ENCODE assay signal across 1 cellular context in genomic region chr19:56403764-56404704, GRCh38.
TF ChIP-seq lines count a peak whose summit lies in the region.

ZNF583 (plus strand) TSS chr19:56404332; CDS start chr19:56407115, 2,783 bp downstream.

TF ChIP-seq in K562, 482 proteins besides CTCF, POLR2A, EP300 and RAD21 (continued from another document and continues in another):
- TF ChIP-seq NR0B1 (IDR thresholded peaks at IDR 0.05; ENCODE audit: partially characterized antibody) (no peak), ZNF140 (CRISPR knock-in tag; IDR thresholded peaks at IDR 0.05) (no peak), FOXK1 (CRISPR knock-in tag; IDR thresholded peaks at IDR 0.05; ENCODE audit: borderline replicate concordance) (no peak), ELF4 (CRISPR knock-in tag; IDR thresholded peaks at IDR 0.05) (no peak), NR3C1 (CRISPR knock-in tag; IDR thresholded peaks at IDR 0.05) (peak; percentile 59; the same call in 1 of the 2 replicates), PCBP1 (IDR thresholded peaks at IDR 0.05; ENCODE audit: low read depth, low read length, poor library complexity, severe bottlenecking) (peak; percentile 49), HDAC8 (tag; IDR thresholded peaks at IDR 0.05) (peak; percentile 40; the same call in 1 of the 2 replicates), FIP1L1 (IDR thresholded peaks at IDR 0.05; ENCODE audit: low read depth, low read length, poor library complexity, severe bottlenecking) (peak; percentile 62), ZNF174 (CRISPR knock-in tag; IDR thresholded peaks at IDR 0.05) (no peak), ETV6 (IDR thresholded peaks at IDR 0.05; ENCODE audit: borderline replicate concordance in 1 of 2, low read depth in 2 of 2, low read length in 1 of 2) (no peak), ETV6 (CRISPR knock-in tag; IDR thresholded peaks at IDR 0.05; ENCODE audit: borderline replicate concordance) (no peak), ZBTB2 (IDR thresholded peaks at IDR 0.05) (peak; percentile 98), ZNF232 (CRISPR knock-in tag; IDR thresholded peaks at IDR 0.05) (no peak), ERF (CRISPR knock-in tag; IDR thresholded peaks at IDR 0.05) (no peak), L3MBTL2 (IDR thresholded peaks at IDR 0.05) (peak; percentile 66), YY1 (IDR thresholded peaks at IDR 0.05; ENCODE audit: borderline replicate concordance in 1 of 3, control insufficient read depth in 1 of 3, extremely low read depth in 1 of 3, insufficient read depth in 3 of 3, insufficient read length in 1 of 3, insufficient replicate concordance in 2 of 3, low read depth in 1 of 3, low read length in 2 of 3) (peak in 2 of 3 experiments; percentile 35 to 39), MITF (IDR thresholded peaks at IDR 0.05) (no peak), ELK3 (CRISPR knock-in tag; IDR thresholded peaks at IDR 0.05) (no peak), ZNF830 (CRISPR knock-in tag; IDR thresholded peaks at IDR 0.05) (no peak), AFF1 (IDR thresholded peaks at IDR 0.05; ENCODE audit: low read depth in 1 of 2, partially characterized antibody in 2 of 2) (peak in 1 of 2 experiments; percentile 94), TAF1 (IDR thresholded peaks at IDR 0.05; ENCODE audit: control insufficient read depth, extremely low read depth, insufficient read depth, low read length, severe bottlenecking) (peak; percentile 49), AFF4 (CRISPR knock-in tag; IDR thresholded peaks at IDR 0.05) (0 out of 2 replicates have a peak, but pooled peaks have one; percentile 43), RBM15 (IDR thresholded peaks at IDR 0.05; ENCODE audit: insufficient read depth, low read length) (no peak), MEIS2 (IDR thresholded peaks at IDR 0.05; ENCODE audit: partially characterized antibody) (peak; percentile 95), BCL6 (CRISPR knock-in tag; IDR thresholded peaks at IDR 0.05) (no peak), ZNF143 (CRISPR knock-in tag; IDR thresholded peaks at IDR 0.05) (peak; percentile 95), MXD1 (CRISPR knock-in tag; IDR thresholded peaks at IDR 0.05; ENCODE audit: borderline replicate concordance, poor library complexity, severe bottlenecking) (no peak), NR4A1 (CRISPR knock-in tag; IDR thresholded peaks at IDR 0.05) (no peak), NR4A1 (tag; IDR thresholded peaks at IDR 0.05) (peak; percentile 47; the same call in 1 of the 2 replicates), PKNOX1 (IDR thresholded peaks at IDR 0.05) (no peak), NFATC3 (IDR thresholded peaks at IDR 0.05) (no peak), FOXP4 (CRISPR knock-in tag; IDR thresholded peaks at IDR 0.05; ENCODE audit: borderline replicate concordance) (no peak), SNIP1 (IDR thresholded peaks at IDR 0.05; ENCODE audit: low read depth) (no peak), HMGN3 (IDR thresholded peaks at IDR 0.05; ENCODE audit: borderline replicate concordance, extremely low read depth, insufficient read length, low read depth, low read length) (peak; percentile 41), XRCC3 (IDR thresholded peaks at IDR 0.05) (no peak), SIX5 (IDR thresholded peaks at IDR 0.05; ENCODE audit: borderline replicate concordance in 1 of 2, insufficient read depth in 1 of 2, low read depth in 1 of 2, low read length in 2 of 2) (peak; percentile 62; a peak in 3 of 4 replicates), RBFOX2 (IDR thresholded peaks at IDR 0.05; ENCODE audit: low read depth, low read length) (peak; percentile 85)
